8 cellular contexts compared by ENCODE assay signal in the genomic region with DNA sequence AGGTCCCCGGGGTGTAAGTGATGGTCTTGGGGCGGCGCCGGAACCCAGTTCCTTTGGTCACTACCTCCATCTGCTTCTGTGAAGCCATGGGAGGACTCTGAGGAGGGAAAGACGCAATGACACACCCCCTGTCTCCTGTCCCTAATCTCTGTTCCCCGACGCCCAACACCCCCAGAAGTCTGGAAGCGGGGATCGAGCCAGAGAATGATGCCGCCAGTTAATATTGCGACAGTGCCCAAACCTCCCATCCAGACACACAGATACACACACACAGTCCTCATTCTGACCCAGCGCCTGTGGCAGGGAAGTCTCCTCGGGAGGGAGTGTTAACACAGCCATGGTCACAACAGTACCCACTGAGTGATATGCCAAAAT. TPM values are rescaled to one million over a fixed set of nuclear protein-coding genes. Genes with fewer than 3 reads are reported as not detected.
DNase-seq lines count a peak whose midpoint lies in the region; ATAC-seq lines count a peak whose summit lies in the region.

No MANE protein-coding gene starts in this region.

- H3K4me1 ChIP-seq in iPS-18a (ENCODE audit: control insufficient read depth, low read depth, low read length), result peaks cover 3% of the 10 kb centered on the region

- peaks cover 12% of the 10 kb centered on the region for H3K27me3 ChIP-seq in iPS-18a (ENCODE audit: control insufficient read depth, insufficient read depth, low read length)

- no peak overlapping the region for H3K27ac Mint-ChIP-seq in activated T-helper 2 cell treated with anti-CD3 and anti-CD28 coated beads, Interferon-gamma antibody, Interleukin-2, Interleukin-4, amounts not matched to agents 10 μg/mL and 5 μg/mL and 100 μg/mL, durations not matched to agents 14 hours and 24 hours and 36 hours
- H3K27ac Mint-ChIP-seq in stimulated activated naive B cell treated with anti-CD40 and anti-IgM and Interleukin-4, amounts not matched to agents 10 μg/mL and 1 μg/mL and 100 μg/mL, for 72 hours, result peak overlapping the region; percentile 97

- peak overlapping the region; percentile 85 for H3K4me3 ChIP-seq in iPS-18a (ENCODE audit: low read length)

- H3K4me3 Mint-ChIP-seq in activated T-helper 2 cell treated with anti-CD3 and anti-CD28 coated beads, Interferon-gamma antibody, Interleukin-2, Interleukin-4, amounts not matched to agents 10 μg/mL and 5 μg/mL and 100 μg/mL, durations not matched to agents 14 hours and 24 hours and 36 hours (ENCODE audit: low read depth), result peak overlapping the region; percentile 98
- H3K4me3 Mint-ChIP-seq in stimulated activated naive B cell treated with anti-CD40 and anti-IgM and Interleukin-4, amounts not matched to agents 10 μg/mL and 1 μg/mL and 100 μg/mL, for 72 hours, result peak overlapping the region; percentile 90 to 95

- no peak overlapping the region for H3K9ac ChIP-seq in iPS-18a (ENCODE audit: low read length)

- peaks cover 15% of the 10 kb centered on the region for H3K36me3 ChIP-seq in iPS-18a (ENCODE audit: control insufficient read depth, low read depth, low read length)

- DNase-seq in ELR (ENCODE audit: low read depth), result peak; percentile 43
- no peak for DNase-seq in activated T-helper 2 cell treated with anti-CD3 and anti-CD28 coated beads, Interferon-gamma antibody, Interleukin-2, Interleukin-4, amounts not matched to agents 10 μg/mL and 5 μg/mL and 100 μg/mL, durations not matched to agents 14 hours and 24 hours and 36 hours (ENCODE audit: low spot score)
- no peak for DNase-seq in stimulated activated naive B cell treated with anti-CD40 and anti-IgM and Interleukin-4, amounts not matched to agents 10 μg/mL and 1 μg/mL and 100 μg/mL, for 72 hours
- no peak for DNase-seq in NCI-H524 treated with DMSO at 0.1 percent for 48 hours (lab: John Stamatoyannopoulos, UW)
- DNase-seq in NCI-H446 treated with DMSO at 0.1 percent for 48 hours (lab: John Stamatoyannopoulos, UW), result no peak

- H3K27ac ChIP-seq in iPS-18a (ENCODE audit: low read length), result no peak overlapping the region

- peaks cover 20% of the 10 kb centered on the region for H3K4me1 Mint-ChIP-seq in activated T-helper 2 cell treated with anti-CD3 and anti-CD28 coated beads, Interferon-gamma antibody, Interleukin-2, Interleukin-4, amounts not matched to agents 10 μg/mL and 5 μg/mL and 100 μg/mL, durations not matched to agents 14 hours and 24 hours and 36 hours (ENCODE audit: low read depth)
- peaks cover 23 to 26% of the 10 kb centered on the region in 2 donors for H3K4me1 Mint-ChIP-seq in stimulated activated naive B cell treated with anti-CD40 and anti-IgM and Interleukin-4, amounts not matched to agents 10 μg/mL and 1 μg/mL and 100 μg/mL, for 72 hours

- H3K27me3 Mint-ChIP-seq in activated T-helper 2 cell treated with anti-CD3 and anti-CD28 coated beads, Interferon-gamma antibody, Interleukin-2, Interleukin-4, amounts not matched to agents 10 μg/mL and 5 μg/mL and 100 μg/mL, durations not matched to agents 14 hours and 24 hours and 36 hours (ENCODE audit: low read depth), result peaks cover 13% of the 10 kb centered on the region
- peaks cover 8 to 15% of the 10 kb centered on the region in 2 donors for H3K27me3 Mint-ChIP-seq in stimulated activated naive B cell treated with anti-CD40 and anti-IgM and Interleukin-4, amounts not matched to agents 10 μg/mL and 1 μg/mL and 100 μg/mL, for 72 hours

- H3K9me3 Mint-ChIP-seq in activated T-helper 2 cell treated with anti-CD3 and anti-CD28 coated beads, Interferon-gamma antibody, Interleukin-2, Interleukin-4, amounts not matched to agents 10 μg/mL and 5 μg/mL and 100 μg/mL, durations not matched to agents 14 hours and 24 hours and 36 hours, result no peaks in the 10 kb centered on the region
- no peaks in the 10 kb centered on the region for H3K9me3 Mint-ChIP-seq in stimulated activated naive B cell treated with anti-CD40 and anti-IgM and Interleukin-4, amounts not matched to agents 10 μg/mL and 1 μg/mL and 100 μg/mL, for 72 hours

- ATAC-seq in HG02884 (IDR thresholded peaks at IDR 0.05; ENCODE audit: unreplicated experiment) (peak; percentile 14), GM19452 (IDR thresholded peaks at IDR 0.05; ENCODE audit: unreplicated experiment) (no peak)
- peak; percentile 1 to 54 for ATAC-seq in stimulated activated naive B cell treated with anti-CD40 and anti-IgM and Interleukin-4, amounts not matched to agents 10 μg/mL and 1 μg/mL and 100 μg/mL, for 72 hours (replicated peaks)

- intact Hi-C loops in activated T-helper 2 cell treated with anti-CD3 and anti-CD28 coated beads, Interferon-gamma antibody, Interleukin-2, Interleukin-4, amounts not matched to agents 10 μg/mL and 5 μg/mL and 100 μg/mL, durations not matched to agents 14 hours and 24 hours and 36 hours (cut with micrococcal nuclease), result no loop called here

- H3K9me3 ChIP-seq in iPS-18a (ENCODE audit: control insufficient read depth, low read depth, low read length), result no peaks in the 10 kb centered on the region

- H3K36me3 Mint-ChIP-seq in activated T-helper 2 cell treated with anti-CD3 and anti-CD28 coated beads, Interferon-gamma antibody, Interleukin-2, Interleukin-4, amounts not matched to agents 10 μg/mL and 5 μg/mL and 100 μg/mL, durations not matched to agents 14 hours and 24 hours and 36 hours (ENCODE audit: low read depth), result peaks cover 19% of the 10 kb centered on the region
- peaks cover 9 to 26% of the 10 kb centered on the region in 2 donors for H3K36me3 Mint-ChIP-seq in stimulated activated naive B cell treated with anti-CD40 and anti-IgM and Interleukin-4, amounts not matched to agents 10 μg/mL and 1 μg/mL and 100 μg/mL, for 72 hours

RNA-seq across cellular contexts. Expression of gene C22orf23, which starts 0.4 kb away (rescaled TPM):
- total RNA-seq in activated T-helper 2 cell treated with anti-CD3 and anti-CD28 coated beads, Interferon-gamma antibody, Interleukin-2, Interleukin-4, amounts not matched to agents 10 μg/mL and 5 μg/mL and 100 μg/mL, durations not matched to agents 14 hours and 24 hours and 36 hours, result not detected in 2 replicates

RNA-seq across cellular contexts. Expression of gene POLR2F, which starts 0.5 kb away (rescaled TPM):
- 92.6 and 96.5 TPM in 2 replicates for total RNA-seq in activated T-helper 2 cell treated with anti-CD3 and anti-CD28 coated beads, Interferon-gamma antibody, Interleukin-2, Interleukin-4, amounts not matched to agents 10 μg/mL and 5 μg/mL and 100 μg/mL, durations not matched to agents 14 hours and 24 hours and 36 hours

RNA-seq across cellular contexts. Expression of gene SOX10, which starts 31.3 kb away (rescaled TPM):
- total RNA-seq in activated T-helper 2 cell treated with anti-CD3 and anti-CD28 coated beads, Interferon-gamma antibody, Interleukin-2, Interleukin-4, amounts not matched to agents 10 μg/mL and 5 μg/mL and 100 μg/mL, durations not matched to agents 14 hours and 24 hours and 36 hours, result not detected in 2 replicates

RNA-seq across cellular contexts. Expression of gene MICALL1, which starts 47.0 kb away (rescaled TPM):
- total RNA-seq in activated T-helper 2 cell treated with anti-CD3 and anti-CD28 coated beads, Interferon-gamma antibody, Interleukin-2, Interleukin-4, amounts not matched to agents 10 μg/mL and 5 μg/mL and 100 μg/mL, durations not matched to agents 14 hours and 24 hours and 36 hours, result 22.7 and 29.1 TPM in 2 replicates
